Comparison of ENCODE assay signal across 8 cellular contexts in genomic region chr5:91189480-91190332, GRCh38.
DNase-seq lines count a peak whose midpoint lies in the region; ATAC-seq and TF ChIP-seq lines count a peak whose summit lies in the region.

No MANE protein-coding gene starts in this region.

- peak; percentile 71 for ATAC-seq in GM18498 (IDR thresholded peaks at IDR 0.05; ENCODE audit: unreplicated experiment)
- ATAC-seq in GM18505 (IDR thresholded peaks at IDR 0.05; ENCODE audit: unreplicated experiment), result no peak
- ATAC-seq in HG02610 (IDR thresholded peaks at IDR 0.05; ENCODE audit: unreplicated experiment), result no peak

- TF ChIP-seq POLR2A in GM18505 (IDR thresholded peaks at IDR 0.05; ENCODE audit: borderline replicate concordance, extremely low read depth, insufficient read depth, insufficient read length), result no peak

- no peaks in the 10 kb centered on the region for H3K36me3 ChIP-seq in MG63
- no peaks in the 10 kb centered on the region for H3K36me3 ChIP-seq in rectal smooth muscle tissue (ENCODE audit: control insufficient read depth, insufficient read depth, low read length)

- peaks cover 15% of the 10 kb centered on the region for H3K4me1 ChIP-seq in rectal smooth muscle tissue (ENCODE audit: control insufficient read depth, insufficient read depth, low read length)

- H3K27ac ChIP-seq in rectal smooth muscle tissue (ENCODE audit: low read depth, low read length), result peak overlapping the region; percentile 84

- no peaks in the 10 kb centered on the region for H3K9me3 ChIP-seq in MG63

- H3K9ac ChIP-seq in rectal smooth muscle tissue (ENCODE audit: low read length), result peak overlapping the region; percentile 10

- H3K4me3 ChIP-seq in MG63 (peak overlapping the region; percentile 17), fibroblast of villous mesenchyme (ENCODE audit: low read depth, low read length) (peak overlapping the region; percentile 20), rectal smooth muscle tissue (ENCODE audit: low read length) (peak overlapping the region; percentile 48)

- DNase-seq in MG63 (peak; percentile 88), fibroblast of villous mesenchyme (ENCODE audit: low read depth) (peak; percentile 92), COR-L47 (lab: John Stamatoyannopoulos, UW) (no peak), SW 1271 (lab: John Stamatoyannopoulos, UW) (no peak)

- H3K27me3 ChIP-seq in MG63 (no peaks in the 10 kb centered on the region), rectal smooth muscle tissue (ENCODE audit: control insufficient read depth, insufficient read depth, low read length) (no peaks in the 10 kb centered on the region)

- no peak for TF ChIP-seq CTCF in fibroblast of villous mesenchyme (IDR thresholded peaks at IDR 0.05; ENCODE audit: insufficient read depth, low read depth, low read length)

Comparison
In these comparisons a context has a peak if more than half of its experiments do, and no peak if none do; other contexts are left out.
1. DNase-seq: peak in MG63 (single experiment) and fibroblast of villous mesenchyme (single experiment); none in COR-L47 (single experiment) and SW 1271 (0 of 2).
2. Peak in every context shown above with its lines, with median percentiles within 50 percentile points of each other: H3K4me3 ChIP-seq.